Comparison of ENCODE assay signal across 30 cellular contexts in genomic region chr2:191632426-191632825, GRCh38.
"Had no signal": no experiment of that assay in that cellular context is flagged by ENCODE, and none has a peak within 500 bp of the region (broad histone marks: within the 10 kb centered on the region; RNA-seq: fewer than 3 reads in every experiment).

No MANE protein-coding gene starts in this region.

- H3K27ac ChIP-seq: adrenal gland, body of pancreas, esophagus muscularis mucosa, foreskin keratinocyte, gastrocnemius medialis had no signal

- H3K9me3 ChIP-seq: adrenal gland, body of pancreas, esophagus muscularis mucosa, gastrocnemius medialis had no signal

- FAIRE-seq: colon had no signal

- H3K27ac Mint-ChIP-seq: activated CD4-positive, alpha-beta memory T cell treated with anti-CD3 and anti-CD28 coated beads for 36 hours; activated CD4-positive, alpha-beta T cell treated with anti-CD3 and anti-CD28 coated beads for 36 hours; activated CD4-positive, alpha-beta T cell treated with anti-CD3 and anti-CD28 coated beads, Interleukin-2, amount 10 ng/mL, durations not matched to agents 24 days and 14 days; activated CD8-positive, alpha-beta memory T cell treated with anti-CD3 and anti-CD28 coated beads, Interleukin-2, amount 10 ng/mL, durations not matched to agents 7 days and 5 days; activated CD8-positive, alpha-beta T cell treated with anti-CD3 and anti-CD28 coated beads, Interleukin-2, amount 10 ng/mL, durations not matched to agents 7 days and 5 days; activated naive CD4-positive, alpha-beta T cell treated with anti-CD3 and anti-CD28 coated beads for 36 hours; activated naive CD4-positive, alpha-beta T cell treated with anti-CD3 and anti-CD28 coated beads, Interleukin-2, amount 50 U/mL, for 24 hours; activated naive CD8-positive, alpha-beta T cell treated with anti-CD3 and anti-CD28 coated beads for 36 hours; activated naive CD8-positive, alpha-beta T cell treated with anti-CD3 and anti-CD28 coated beads, Interleukin-2, amount 50 U/mL, for 24 hours; activated T-helper 1 cell treated with anti-CD3 and anti-CD28 coated beads, Interleukin-12 subunit alpha, Interleukin-12 subunit beta, Interleukin-2, Interleukin-4 antibody, amounts not matched to agents 30 ng/mL and 10 ng/mL and 1 ng/mL, durations not matched to agents 14 hours and 24 hours and 36 hours; activated T-helper 2 cell treated with anti-CD3 and anti-CD28 coated beads, Interferon-gamma antibody, Interleukin-2, Interleukin-4, amounts not matched to agents 10 μg/mL and 5 μg/mL and 100 μg/mL, durations not matched to agents 14 hours and 24 hours and 36 hours; effector memory CD8-positive, alpha-beta T cell had no signal

- H3K9me3 Mint-ChIP-seq: activated CD4-positive, alpha-beta memory T cell treated with anti-CD3 and anti-CD28 coated beads for 36 hours; activated naive CD4-positive, alpha-beta T cell treated with anti-CD3 and anti-CD28 coated beads for 36 hours; activated naive CD4-positive, alpha-beta T cell treated with anti-CD3 and anti-CD28 coated beads, Interleukin-2, amount 50 U/mL, for 24 hours; activated naive CD8-positive, alpha-beta T cell treated with anti-CD3 and anti-CD28 coated beads for 36 hours; activated naive CD8-positive, alpha-beta T cell treated with anti-CD3 and anti-CD28 coated beads, Interleukin-2, amount 50 U/mL, for 24 hours; activated T-helper 1 cell treated with anti-CD3 and anti-CD28 coated beads, Interleukin-12 subunit alpha, Interleukin-12 subunit beta, Interleukin-2, Interleukin-4 antibody, amounts not matched to agents 30 ng/mL and 10 ng/mL and 1 ng/mL, durations not matched to agents 14 hours and 24 hours and 36 hours; effector memory CD8-positive, alpha-beta T cell had no signal

- H3K27me3 ChIP-seq: adrenal gland, body of pancreas, esophagus muscularis mucosa, foreskin keratinocyte, gastrocnemius medialis had no signal

- DNase-seq: activated CD4-positive, alpha-beta memory T cell treated with anti-CD3 and anti-CD28 coated beads for 36 hours; activated CD4-positive, alpha-beta T cell treated with anti-CD3 and anti-CD28 coated beads for 36 hours; activated CD4-positive, CD25-positive, alpha-beta regulatory T cell; activated CD4-positive, CD25-positive, alpha-beta regulatory T cell treated with anti-CD3 and anti-CD28 coated beads, Interleukin-2, amount 50 U/mL, for 72 hours; activated CD8-positive, alpha-beta memory T cell treated with anti-CD3 and anti-CD28 coated beads, Interleukin-2, amount 10 ng/mL, durations not matched to agents 7 days and 5 days; activated CD8-positive, alpha-beta memory T cell treated with anti-CD3 and anti-CD28 coated beads, Interleukin-2, amount 50 U/mL, for 4 hours; activated CD8-positive, alpha-beta T cell treated with anti-CD3 and anti-CD28 coated beads, Interleukin-2, amount 10 ng/mL, durations not matched to agents 7 days and 5 days; activated effector memory CD4-positive, alpha-beta T cell treated with anti-CD3 and anti-CD28 coated beads, Interleukin-2, amount 50 U/mL, for 16 hours; activated naive CD4-positive, alpha-beta T cell treated with anti-CD3 and anti-CD28 coated beads for 36 hours; activated naive CD8-positive, alpha-beta T cell treated with anti-CD3 and anti-CD28 coated beads for 36 hours; activated naive CD8-positive, alpha-beta T cell treated with anti-CD3 and anti-CD28 coated beads, Interleukin-2, amount 50 U/mL, for 24 hours; activated T-cell treated with anti-CD3 and anti-CD28 coated beads, Interleukin-2, amount 50 U/mL, for 1 hour; activated T-cell treated with anti-CD3 and anti-CD28 coated beads, Interleukin-2, amount 50 U/mL, for 48 hours; amygdala; caudate nucleus; cortex of kidney; effector CD4-positive, alpha-beta T cell; effector memory CD8-positive, alpha-beta T cell; gastrocnemius medialis; glutamatergic neuron; T-helper 2 cell had no signal

- H3K27me3 Mint-ChIP-seq: activated CD4-positive, alpha-beta memory T cell treated with anti-CD3 and anti-CD28 coated beads for 36 hours; activated CD4-positive, alpha-beta T cell treated with anti-CD3 and anti-CD28 coated beads for 36 hours; activated naive CD4-positive, alpha-beta T cell treated with anti-CD3 and anti-CD28 coated beads, Interleukin-2, amount 50 U/mL, for 24 hours; activated naive CD8-positive, alpha-beta T cell treated with anti-CD3 and anti-CD28 coated beads, Interleukin-2, amount 50 U/mL, for 24 hours; effector memory CD8-positive, alpha-beta T cell had no signal

- H3K4me3 Mint-ChIP-seq: activated CD4-positive, alpha-beta memory T cell treated with anti-CD3 and anti-CD28 coated beads for 36 hours; activated CD4-positive, alpha-beta T cell treated with anti-CD3 and anti-CD28 coated beads for 36 hours; activated CD4-positive, alpha-beta T cell treated with anti-CD3 and anti-CD28 coated beads, Interleukin-2, amount 10 ng/mL, durations not matched to agents 24 days and 14 days; activated CD8-positive, alpha-beta memory T cell treated with anti-CD3 and anti-CD28 coated beads, Interleukin-2, amount 10 ng/mL, durations not matched to agents 7 days and 5 days; activated CD8-positive, alpha-beta T cell treated with anti-CD3 and anti-CD28 coated beads, Interleukin-2, amount 10 ng/mL, durations not matched to agents 7 days and 5 days; activated naive CD4-positive, alpha-beta T cell treated with anti-CD3 and anti-CD28 coated beads for 36 hours; activated naive CD4-positive, alpha-beta T cell treated with anti-CD3 and anti-CD28 coated beads, Interleukin-2, amount 50 U/mL, for 24 hours; activated naive CD8-positive, alpha-beta T cell treated with anti-CD3 and anti-CD28 coated beads for 36 hours; activated naive CD8-positive, alpha-beta T cell treated with anti-CD3 and anti-CD28 coated beads, Interleukin-2, amount 50 U/mL, for 24 hours; activated T-helper 1 cell treated with anti-CD3 and anti-CD28 coated beads, Interleukin-12 subunit alpha, Interleukin-12 subunit beta, Interleukin-2, Interleukin-4 antibody, amounts not matched to agents 30 ng/mL and 10 ng/mL and 1 ng/mL, durations not matched to agents 14 hours and 24 hours and 36 hours; effector memory CD8-positive, alpha-beta T cell had no signal

- H3K36me3 Mint-ChIP-seq: activated CD4-positive, alpha-beta memory T cell treated with anti-CD3 and anti-CD28 coated beads for 36 hours; activated CD8-positive, alpha-beta memory T cell treated with anti-CD3 and anti-CD28 coated beads, Interleukin-2, amount 10 ng/mL, durations not matched to agents 7 days and 5 days; activated naive CD8-positive, alpha-beta T cell treated with anti-CD3 and anti-CD28 coated beads for 36 hours had no signal

- H3K4me3 ChIP-seq: adrenal gland, body of pancreas, esophagus muscularis mucosa, gastrocnemius medialis had no signal

- H3K36me3 ChIP-seq: adrenal gland, esophagus muscularis mucosa, gastrocnemius medialis had no signal

- ATAC-seq: activated CD4-positive, alpha-beta T cell treated with anti-CD3 and anti-CD28 coated beads for 36 hours; activated CD8-positive, alpha-beta memory T cell treated with anti-CD3 and anti-CD28 coated beads, Interleukin-2, amount 10 ng/mL, durations not matched to agents 7 days and 5 days; activated CD8-positive, alpha-beta T cell treated with anti-CD3 and anti-CD28 coated beads, Interleukin-2, amount 10 ng/mL, durations not matched to agents 7 days and 5 days; activated naive CD8-positive, alpha-beta T cell treated with anti-CD3 and anti-CD28 coated beads, Interleukin-2, amount 50 U/mL, for 24 hours; body of pancreas; effector memory CD8-positive, alpha-beta T cell; gastrocnemius medialis had no signal
